In genomic region chr10:71060636-71061426, GRCh38 we compare ENCODE assay signal across 16 cellular contexts.
DNase-seq lines count a peak whose midpoint lies in the region; ATAC-seq, FAIRE-seq and TF ChIP-seq lines count a peak whose summit lies in the region.
"Had no signal": no experiment of that assay in that cellular context is flagged by ENCODE, and none has a peak within 500 bp of the region (broad histone marks: within the 10 kb centered on the region; RNA-seq: fewer than 3 reads in every experiment).

No MANE protein-coding gene starts in this region.

- H3K9me3 ChIP-seq in HEK293 (ENCODE audit: control insufficient read depth, insufficient read depth, low read depth, low read length) (no peaks in the 10 kb centered on the region), K562 (replicated peaks; ENCODE audit: control insufficient read depth, insufficient read depth, low read depth, low read length) (no peaks in the 10 kb centered on the region), kidney (ENCODE audit: control insufficient read depth in 1 of 2, low read length in 2 of 2) (no peaks in the 10 kb centered on the region)
- H3K9me3 ChIP-seq: A549 had no signal

- 1% methylated on average over 7 of the region's 7 CpGs for WGBS in K562 (ENCODE audit: insufficient coverage, low coverage, missing lambda C conversion rate)

- H3K27me3 ChIP-seq in K562 (ENCODE audit: control insufficient read depth in 2 of 2, insufficient read depth in 2 of 2, low read length in 2 of 2), result peaks cover 44 to 80% of the 10 kb centered on the region in 2 experiments

- BruUV-seq in K562 (replicated peaks; lab: Mats Ljungman, UMichigan), result no TSS peak

- FAIRE-seq in K562 (lab: Jason Lieb, UNC) (no peak), kidney (lab: Jason Lieb, UNC) (no peak)
- FAIRE-seq: A549, GM12878, GM18507 had no signal

- H3K36me3 ChIP-seq in HEK293 (ENCODE audit: control insufficient read depth in 2 of 2, insufficient read depth in 1 of 2, low read length in 2 of 2) (no peaks in the 10 kb centered on the region), K562 (ENCODE audit: control insufficient read depth, insufficient read depth, low read length) (no peaks in the 10 kb centered on the region), kidney (ENCODE audit: control insufficient read depth in 1 of 2, insufficient read depth in 2 of 2, low read length in 2 of 2) (no peaks in the 10 kb centered on the region)

- CTCF ChIA-PET in HEK293 (lab: Yijun Ruan, JAX), result interaction anchor here (0.5 to 1.3 kb wide), 4 partner anchors 59 to 254 kb away, joined by 3 read pairs; no protein-coding TSS in a partner anchor
- CTCF ChIA-PET in K562 (lab: Yijun Ruan, JAX; ENCODE audit: low intra/inter-chr PET ratio), result no interaction called here

- TF ChIP-seq POLR2A in K562 (conservative IDR thresholded peaks at IDR 0.05), result no peak

- intact Hi-C loops in K562 (cut with micrococcal nuclease) (no loop called here), kidney (cut with DNase I) (no loop called here)

- H3K4me2 ChIP-seq in K562 (ENCODE audit: insufficient read depth, low read length), result no peak overlapping the region
- H3K4me2 ChIP-seq: A549, GM23338 had no signal

- peaks cover 6% of the 10 kb centered on the region; the same call in 1 of the 2 replicates for H4K20me1 ChIP-seq in K562 (replicated peaks; ENCODE audit: control insufficient read depth, insufficient read depth, low read length)

- DNase-seq in D341Med (ENCODE audit: low spot score) (peak; percentile 50), K562 (ENCODE audit: extremely low read depth in 1 of 4, low spot score in 3 of 4) (no peak), kidney (peak; percentile 12), T-helper 9 cell (no peak), 8988T (no peak), NCI-H2081 treated with DMSO at 0.1 percent for 48 hours (lab: John Stamatoyannopoulos, UW) (no peak)
- DNase-seq in activated effector memory CD4-positive, alpha-beta T cell treated with anti-CD3 and anti-CD28 coated beads, Interleukin-2, amount 50 U/mL, for 16 hours, result no peak
- DNase-seq: CD8-positive, alpha-beta T cell; COR-L47; DMS53; H9 had no signal

- H3K9me1 ChIP-seq in K562 (ENCODE audit: control insufficient read depth, insufficient read depth, low read length), result no peaks in the 10 kb centered on the region

- TF ChIP-seq EP300 in K562 (IDR thresholded peaks at IDR 0.05; ENCODE audit: low read length), result no peak

- TF ChIP-seq CTCF in HEK293 (tag by site-specific recombination; IDR thresholded peaks at IDR 0.05), result no peak
- TF ChIP-seq CTCF in K562 (IDR thresholded peaks at IDR 0.05 in 2 of 3, conservative IDR thresholded peaks at IDR 0.05 in 1 of 3; ENCODE audit: insufficient read depth in 2 of 3, low read depth in 1 of 3, low read length in 3 of 3), result no peak
- TF ChIP-seq CTCF in kidney (IDR thresholded peaks at IDR 0.05; ENCODE audit: borderline replicate concordance, extremely low read depth, insufficient read depth), result no peak

- ATAC-seq in K562, result no peak
- ATAC-seq: A549; CD8-positive, alpha-beta T cell; GM12878; GM23338 had no signal

- no peaks in the 10 kb centered on the region for H3K4me1 ChIP-seq in HEK293 (ENCODE audit: control insufficient read depth, insufficient read depth, low read length)
- no peaks in the 10 kb centered on the region; a peak in 1 of 5 replicates for H3K4me1 ChIP-seq in K562 (replicated peaks in 1 of 2; ENCODE audit: control insufficient read depth in 2 of 2, insufficient read depth in 2 of 2, low read length in 2 of 2)
- H3K4me1 ChIP-seq in kidney (ENCODE audit: control insufficient read depth in 1 of 2, insufficient read depth in 1 of 2, low read depth in 1 of 2, low read length in 2 of 2), result no peaks in the 10 kb centered on the region
- H3K4me1 ChIP-seq: A549 had no signal

- H3K9ac ChIP-seq in K562 (ENCODE audit: insufficient read depth in 1 of 2, low read depth in 2 of 2, low read length in 2 of 2), result no peak overlapping the region
- no peak overlapping the region for H3K9ac ChIP-seq in kidney (ENCODE audit: low read length in 2 of 2)

- in situ Hi-C loops in K562 (cut with MboI), result no loop called here

- TF ChIP-seq RAD21 in K562 (CRISPR knock-in tag; conservative IDR thresholded peaks at IDR 0.05 in 1 of 2, IDR thresholded peaks at IDR 0.05 in 1 of 2), result no peak

- H3K79me2 ChIP-seq in K562 (ENCODE audit: control insufficient read depth, insufficient read depth, low read length), result no peaks in the 10 kb centered on the region

- POLR2A ChIA-PET in HEK293 (lab: Yijun Ruan, JAX) (interaction anchor here (0.5 kb wide), 1 partner anchor 922 kb away, joined by 3 read pairs; no protein-coding TSS in a partner anchor), K562 (lab: Yijun Ruan, JAX) (interaction anchor here (0.5 to 1.1 kb wide), 8 partner anchors 10 to 184 kb away, joined by 3 to 4 read pairs (median 3); no protein-coding TSS in a partner anchor)

- H2AFZ ChIP-seq in K562 (ENCODE audit: low read depth, low read length), result no peak overlapping the region
- H2AFZ ChIP-seq: GM23338 had no signal

- H3K4me3 ChIP-seq in HEK293 (ENCODE audit: low read depth, low read length) (no peak overlapping the region), K562 (no peak overlapping the region), kidney (ENCODE audit: low read length in 2 of 2) (no peak overlapping the region)
- H3K4me3 ChIP-seq: A549, GM12878, GM23338 had no signal

- H3K27ac ChIP-seq in HEK293 (ENCODE audit: extremely low read depth, low read depth, low read length), result no peak overlapping the region
- H3K27ac ChIP-seq in K562 (ENCODE audit: extremely low read depth, low read depth, low read length), result no peak overlapping the region
- H3K27ac ChIP-seq in kidney (ENCODE audit: low read depth in 2 of 2, low read length in 2 of 2), result no peak overlapping the region
- H3K27ac ChIP-seq: A549 had no signal

TF ChIP-seq in HEK293, 187 proteins besides CTCF, POLR2A, EP300 and RAD21 (continues in another document):
- TF ChIP-seq PRDM6 (tag by site-specific recombination; IDR thresholded peaks at IDR 0.05) (no peak), GLIS2 (tag by site-specific recombination; IDR thresholded peaks at IDR 0.05) (peak; percentile 19; the same call in 1 of the 2 replicates), KLF16 (tag by site-specific recombination; IDR thresholded peaks at IDR 0.05) (no peak), ZNF239 (tag by site-specific recombination; IDR thresholded peaks at IDR 0.05) (no peak), ZNF350 (tag by site-specific recombination; IDR thresholded peaks at IDR 0.05) (no peak), ELK4 (IDR thresholded peaks at IDR 0.05; ENCODE audit: borderline replicate concordance, low read depth, low read length) (no peak), ZNF155 (tag by site-specific recombination; IDR thresholded peaks at IDR 0.05) (no peak)

TF ChIP-seq in K562, 482 proteins besides CTCF, POLR2A, EP300 and RAD21:
- TF ChIP-seq CBFA2T3 (IDR thresholded peaks at IDR 0.05), result peak; percentile 32; the same call in 1 of the 2 replicates
- no peak for TF ChIP-seq NCOA1 (IDR thresholded peaks at IDR 0.05; ENCODE audit: low read depth)

Comparison
In these comparisons a context has a peak if more than half of its experiments do, and no peak if none do; other contexts are left out.
1. DNase-seq: peak in D341Med (single experiment) and kidney (single experiment); none in K562 (0 of 4), activated effector memory CD4-positive, alpha-beta T cell treated with anti-CD3 and anti-CD28 coated beads, Interleukin-2, amount 50 U/mL, for 16 hours (single experiment), T-helper 9 cell (single experiment), 8988T (single experiment) and NCI-H2081 treated with DMSO at 0.1 percent for 48 hours (single experiment).